In genomic region chr2:181738074-181738473, GRCh38 we compare ENCODE assay signal across 9 cellular contexts.
DNase-seq lines count a peak whose midpoint lies in the region; ATAC-seq and TF ChIP-seq lines count a peak whose summit lies in the region.
"Had no signal": no experiment of that assay in that cellular context is flagged by ENCODE, and none has a peak within 500 bp of the region (broad histone marks: within the 10 kb centered on the region; RNA-seq: fewer than 3 reads in every experiment).

No MANE protein-coding gene starts in this region.

- TF ChIP-seq CTCF in GM12873 (IDR thresholded peaks at IDR 0.05; ENCODE audit: insufficient read depth, low read depth, low read length, missing control alignments) = peak; percentile 26

- DNase-seq in iris pigment epithelial cell (ENCODE audit: low read depth) = peak; percentile 24
- no peak for DNase-seq in HPDE6-E6E7 (ENCODE audit: extremely low spot score)
- DNase-seq in 8988T = no peak
- no peak for DNase-seq in foreskin melanocyte
- DNase-seq: activated CD4-positive, alpha-beta T cell treated with anti-CD3 and anti-CD28 coated beads, Interleukin-2, amount 10 ng/mL, durations not matched to agents 24 days and 14 days had no signal

- ATAC-seq in HG02798 (IDR thresholded peaks at IDR 0.05; ENCODE audit: poor library complexity, unreplicated experiment) (peak; percentile 54), SK-N-SH treated with all-trans-retinoic acid at 6 μM for 48 hours (peak; percentile 49; the same call in 1 of the 3 replicates), HG03442 (IDR thresholded peaks at IDR 0.05; ENCODE audit: unreplicated experiment) (no peak)

TF ChIP-seq in SK-N-SH treated with all-trans-retinoic acid at 6 μM for 48 hours, 23 proteins besides CTCF, POLR2A, EP300 and RAD21:
- TF ChIP-seq RARB (CRISPR knock-in tag; IDR thresholded peaks at IDR 0.05) = no peak
- TF ChIP-seq OSR1 (CRISPR knock-in tag; IDR thresholded peaks at IDR 0.05) = no peak
- TF ChIP-seq, protein P1, sequence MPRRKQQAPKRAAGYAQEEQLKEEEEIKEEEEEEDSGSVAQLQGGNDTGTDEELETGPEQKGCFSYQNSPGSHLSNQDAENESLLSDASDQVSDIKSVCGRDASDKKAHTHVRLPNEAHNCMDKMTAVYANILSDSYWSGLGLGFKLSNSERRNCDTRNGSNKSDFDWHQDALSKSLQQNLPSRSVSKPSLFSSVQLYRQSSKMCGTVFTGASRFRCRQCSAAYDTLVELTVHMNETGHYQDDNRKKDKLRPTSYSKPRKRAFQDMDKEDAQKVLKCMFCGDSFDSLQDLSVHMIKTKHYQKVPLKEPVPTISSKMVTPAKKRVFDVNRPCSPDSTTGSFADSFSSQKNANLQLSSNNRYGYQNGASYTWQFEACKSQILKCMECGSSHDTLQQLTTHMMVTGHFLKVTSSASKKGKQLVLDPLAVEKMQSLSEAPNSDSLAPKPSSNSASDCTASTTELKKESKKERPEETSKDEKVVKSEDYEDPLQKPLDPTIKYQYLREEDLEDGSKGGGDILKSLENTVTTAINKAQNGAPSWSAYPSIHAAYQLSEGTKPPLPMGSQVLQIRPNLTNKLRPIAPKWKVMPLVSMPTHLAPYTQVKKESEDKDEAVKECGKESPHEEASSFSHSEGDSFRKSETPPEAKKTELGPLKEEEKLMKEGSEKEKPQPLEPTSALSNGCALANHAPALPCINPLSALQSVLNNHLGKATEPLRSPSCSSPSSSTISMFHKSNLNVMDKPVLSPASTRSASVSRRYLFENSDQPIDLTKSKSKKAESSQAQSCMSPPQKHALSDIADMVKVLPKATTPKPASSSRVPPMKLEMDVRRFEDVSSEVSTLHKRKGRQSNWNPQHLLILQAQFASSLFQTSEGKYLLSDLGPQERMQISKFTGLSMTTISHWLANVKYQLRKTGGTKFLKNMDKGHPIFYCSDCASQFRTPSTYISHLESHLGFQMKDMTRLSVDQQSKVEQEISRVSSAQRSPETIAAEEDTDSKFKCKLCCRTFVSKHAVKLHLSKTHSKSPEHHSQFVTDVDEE (CRISPR knock-in tag; IDR thresholded peaks at IDR 0.05) = no peak
- TF ChIP-seq, protein P2, sequence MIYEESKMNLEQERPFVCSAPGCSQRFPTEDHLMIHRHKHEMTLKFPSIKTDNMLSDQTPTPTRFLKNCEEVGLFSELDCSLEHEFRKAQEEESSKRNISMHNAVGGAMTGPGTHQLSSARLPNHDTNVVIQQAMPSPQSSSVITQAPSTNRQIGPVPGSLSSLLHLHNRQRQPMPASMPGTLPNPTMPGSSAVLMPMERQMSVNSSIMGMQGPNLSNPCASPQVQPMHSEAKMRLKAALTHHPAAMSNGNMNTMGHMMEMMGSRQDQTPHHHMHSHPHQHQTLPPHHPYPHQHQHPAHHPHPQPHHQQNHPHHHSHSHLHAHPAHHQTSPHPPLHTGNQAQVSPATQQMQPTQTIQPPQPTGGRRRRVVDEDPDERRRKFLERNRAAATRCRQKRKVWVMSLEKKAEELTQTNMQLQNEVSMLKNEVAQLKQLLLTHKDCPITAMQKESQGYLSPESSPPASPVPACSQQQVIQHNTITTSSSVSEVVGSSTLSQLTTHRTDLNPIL (CRISPR knock-in tag; IDR thresholded peaks at IDR 0.05; ENCODE audit: low read depth) = no peak
- no peak for TF ChIP-seq SNAI2 (CRISPR knock-in tag; IDR thresholded peaks at IDR 0.05)
- no peak for TF ChIP-seq ZC3H10 (CRISPR knock-in tag; IDR thresholded peaks at IDR 0.05)
- TF ChIP-seq ZNF8 (CRISPR knock-in tag; IDR thresholded peaks at IDR 0.05) = no peak
- TF ChIP-seq ARNTL (CRISPR knock-in tag; IDR thresholded peaks at IDR 0.05; ENCODE audit: borderline replicate concordance, low read depth) = no peak
- TF ChIP-seq ZFP3 (CRISPR knock-in tag; IDR thresholded peaks at IDR 0.05) = no peak
- TF ChIP-seq TOX (CRISPR knock-in tag; IDR thresholded peaks at IDR 0.05; ENCODE audit: borderline replicate concordance) = no peak
- TF ChIP-seq BACH2 (CRISPR knock-in tag; IDR thresholded peaks at IDR 0.05; ENCODE audit: borderline replicate concordance) = no peak
- TF ChIP-seq GLIS3 (CRISPR knock-in tag; IDR thresholded peaks at IDR 0.05) = no peak
- no peak for TF ChIP-seq ISL1 (CRISPR knock-in tag; IDR thresholded peaks at IDR 0.05)
TF ChIP-seq in SK-N-SH treated with all-trans-retinoic acid at 6 μM for 48 hours: peak in this region for 0.
